Comparison of ENCODE assay signal across 12 cellular contexts in genomic region chrX:150690126-150690525, GRCh38. TPM values are rescaled to one million over a fixed set of nuclear protein-coding genes. Genes with fewer than 3 reads are reported as not detected.
DNase-seq lines count a peak whose midpoint lies in the region; ATAC-seq, FAIRE-seq and TF ChIP-seq lines count a peak whose summit lies in the region.
"Had no signal": no experiment of that assay in that cellular context is flagged by ENCODE, and none has a peak within 500 bp of the region (broad histone marks: within the 10 kb centered on the region; RNA-seq: fewer than 3 reads in every experiment).

No MANE protein-coding gene starts in this region.

- TF ChIP-seq CTCF in GM13976 (IDR thresholded peaks at IDR 0.05; ENCODE audit: borderline replicate concordance, control extremely low read depth, extremely low read depth, insufficient read depth, missing control alignments) (no peak), upper lobe of left lung (IDR thresholded peaks at IDR 0.05) (no peak)

- H3K4me1 Mint-ChIP-seq in activated T-cell treated with anti-CD3 and anti-CD28 coated beads, Interleukin-2, amount 50 U/mL, for 24 hours (ENCODE audit: low read depth), result peaks cover 53% of the 10 kb centered on the region
- H3K4me1 Mint-ChIP-seq in stimulated activated naive CD8-positive, alpha-beta T cell treated with anti-CD3 and anti-CD28 coated beads, Interleukin-15, Interleukin-2, amounts not matched to agents 100 ng/mL and 50 ng/mL, for 24 hours (ENCODE audit: low read depth), result peaks cover 53% of the 10 kb centered on the region

- TF ChIP-seq EP300 in upper lobe of left lung (IDR thresholded peaks at IDR 0.05), result no peak

- FAIRE-seq in RCC 7860 (lab: Jason Lieb, UNC), result peak; percentile 95
- FAIRE-seq: D721Med, endometrium had no signal

- H3K4me3 Mint-ChIP-seq in activated T-cell treated with anti-CD3 and anti-CD28 coated beads, Interleukin-2, amount 50 U/mL, for 24 hours, result no peak overlapping the region
- H3K4me3 Mint-ChIP-seq in stimulated activated naive CD8-positive, alpha-beta T cell treated with anti-CD3 and anti-CD28 coated beads, Interleukin-15, Interleukin-2, amounts not matched to agents 100 ng/mL and 50 ng/mL, for 24 hours, result no peak overlapping the region

- H3K9me3 ChIP-seq in upper lobe of left lung, result no peaks in the 10 kb centered on the region

- ATAC-seq in upper lobe of left lung (ENCODE audit: low FRiP score in 2 of 2), result no peak

- no peak overlapping the region for H3K4me3 ChIP-seq in upper lobe of left lung

- H3K36me3 Mint-ChIP-seq in activated T-cell treated with anti-CD3 and anti-CD28 coated beads, Interleukin-2, amount 50 U/mL, for 24 hours (ENCODE audit: low read depth), result peaks cover 4% of the 10 kb centered on the region
- peaks cover 1% of the 10 kb centered on the region for H3K36me3 Mint-ChIP-seq in stimulated activated naive CD8-positive, alpha-beta T cell treated with anti-CD3 and anti-CD28 coated beads, Interleukin-15, Interleukin-2, amounts not matched to agents 100 ng/mL and 50 ng/mL, for 24 hours (ENCODE audit: low read depth)

- TF ChIP-seq POLR2A in upper lobe of left lung (IDR thresholded peaks at IDR 0.05), result no peak

- H3K4me1 ChIP-seq in upper lobe of left lung, result peaks cover 0 to 9% (median 1%) of the 10 kb centered on the region in 4 donors

- H3K27me3 ChIP-seq in upper lobe of left lung, result no peaks in the 10 kb centered on the region

- in situ Hi-C loops in GM13976 (cut with MboI; ENCODE audit: low sequenced_read_pairs, unreplicated experiment), result loop anchor here (25.0 kb wide), 1 partner anchor 728 kb away; no protein-coding TSS in a partner anchor

- no peaks in the 10 kb centered on the region for H3K9me3 Mint-ChIP-seq in activated T-cell treated with anti-CD3 and anti-CD28 coated beads, Interleukin-2, amount 50 U/mL, for 24 hours
- no peaks in the 10 kb centered on the region for H3K9me3 Mint-ChIP-seq in stimulated activated naive CD8-positive, alpha-beta T cell treated with anti-CD3 and anti-CD28 coated beads, Interleukin-15, Interleukin-2, amounts not matched to agents 100 ng/mL and 50 ng/mL, for 24 hours

- no peak overlapping the region for H3K27ac ChIP-seq in upper lobe of left lung

- H3K27me3 Mint-ChIP-seq in activated T-cell treated with anti-CD3 and anti-CD28 coated beads, Interleukin-2, amount 50 U/mL, for 24 hours, result peaks cover 10% of the 10 kb centered on the region
- no peaks in the 10 kb centered on the region for H3K27me3 Mint-ChIP-seq in stimulated activated naive CD8-positive, alpha-beta T cell treated with anti-CD3 and anti-CD28 coated beads, Interleukin-15, Interleukin-2, amounts not matched to agents 100 ng/mL and 50 ng/mL, for 24 hours

- no peak for DNase-seq in activated T-cell treated with anti-CD3 and anti-CD28 coated beads, Interleukin-2, amount 50 U/mL, for 24 hours
- no peak for DNase-seq in activated T-cell treated with anti-CD3 and anti-CD28 coated beads for 4 hours
- peak; percentile 92 for DNase-seq in RCC 7860 (ENCODE audit: low spot score)
- DNase-seq in dermis blood vessel endothelial cell, result peak; percentile 43
- DNase-seq in GM13976 (ENCODE audit: low spot score), result no peak
- no peak for DNase-seq in upper lobe of left lung
- DNase-seq in NCI-H774 (lab: John Stamatoyannopoulos, UW), result no peak
- DNase-seq: NCI-H510A treated with DMSO at 0.1 percent for 48 hours; stimulated activated CD4-positive, alpha-beta T cell treated with anti-CD3 and anti-CD28 coated beads, Interleukin-2, amount 100 ng/mL, for 48 hours had no signal

- H3K27ac Mint-ChIP-seq in activated T-cell treated with anti-CD3 and anti-CD28 coated beads, Interleukin-2, amount 50 U/mL, for 24 hours, result peak overlapping the region; percentile 77
- H3K27ac Mint-ChIP-seq in stimulated activated naive CD8-positive, alpha-beta T cell treated with anti-CD3 and anti-CD28 coated beads, Interleukin-15, Interleukin-2, amounts not matched to agents 100 ng/mL and 50 ng/mL, for 24 hours, result peak overlapping the region; percentile 70

- H3K36me3 ChIP-seq in upper lobe of left lung, result no peaks in the 10 kb centered on the region

RNA-seq across cellular contexts. Expression of gene MTMR1, which starts 3.1 kb away (rescaled TPM):
- total RNA-seq in dermis blood vessel endothelial cell (15.1 and 17.4 TPM in 2 replicates), upper lobe of left lung (10 to 100 TPM; 10.9 to 24.6 (median 20.8) TPM)

Comparison
In these comparisons a context has a peak if more than half of its experiments do, and no peak if none do; other contexts are left out.
1. DNase-seq: peak in RCC 7860 (single experiment) and dermis blood vessel endothelial cell (single experiment); none in activated T-cell treated with anti-CD3 and anti-CD28 coated beads, Interleukin-2, amount 50 U/mL, for 24 hours (single experiment), activated T-cell treated with anti-CD3 and anti-CD28 coated beads for 4 hours (single experiment), GM13976 (single experiment), upper lobe of left lung (0 of 2) and NCI-H774 (single experiment).